29 cellular contexts compared by ENCODE assay signal in the genomic region with DNA sequence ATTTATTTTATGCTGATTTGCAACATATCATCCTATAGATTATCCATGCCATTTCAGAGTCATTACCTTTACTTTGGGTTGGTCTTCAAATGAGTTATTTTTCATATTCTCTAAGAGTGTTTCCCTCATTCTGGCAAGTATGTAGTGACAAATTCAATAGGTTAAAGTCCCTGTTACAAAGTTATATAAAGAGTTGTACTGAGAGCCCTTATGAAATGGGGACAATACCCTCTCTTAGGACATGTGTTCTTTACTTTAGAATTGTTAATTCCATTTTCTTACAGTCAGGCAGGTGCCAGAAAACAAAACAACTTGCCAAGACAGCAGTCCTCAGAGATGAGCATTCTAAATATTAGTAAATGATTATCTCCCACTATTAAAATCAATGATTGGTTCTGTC. TPM values are rescaled to one million over a fixed set of nuclear protein-coding genes. Genes with fewer than 3 reads are reported as not detected.
DNase-seq lines count a peak whose midpoint lies in the region; ATAC-seq, FAIRE-seq and TF ChIP-seq lines count a peak whose summit lies in the region.
"Had no signal": no experiment of that assay in that cellular context is flagged by ENCODE, and none has a peak within 500 bp of the region (broad histone marks: within the 10 kb centered on the region; RNA-seq: fewer than 3 reads in every experiment).

No MANE protein-coding gene starts in this region.

- TF ChIP-seq CTCF in ascending aorta (IDR thresholded peaks at IDR 0.05) (no peak), HepG2 (CRISPR knock-in tag; IDR thresholded peaks at IDR 0.05) (no peak), sigmoid colon (IDR thresholded peaks at IDR 0.05) (no peak), transverse colon (IDR thresholded peaks at IDR 0.05) (no peak), GM23338 (conservative IDR thresholded peaks at IDR 0.05; ENCODE audit: low read depth in 2 of 2) (no peak)

- H3K4me1 ChIP-seq in ascending aorta = peaks cover 0 to 16% of the 10 kb centered on the region in 2 donors
- peaks cover 73% of the 10 kb centered on the region for H3K4me1 ChIP-seq in HepG2 (ENCODE audit: insufficient read depth, low read length)
- peaks cover 0 to 76% (median 60%) of the 10 kb centered on the region in 4 donors for H3K4me1 ChIP-seq in sigmoid colon
- peaks cover 0 to 48% (median 27%) of the 10 kb centered on the region in 4 donors for H3K4me1 ChIP-seq in transverse colon
- no peaks in the 10 kb centered on the region for H3K4me1 ChIP-seq in GM23338 (ENCODE audit: insufficient read depth)
- H3K4me1 ChIP-seq: SJSA1 had no signal

- H3K9me3 Mint-ChIP-seq in activated CD4-positive, alpha-beta memory T cell treated with anti-CD3 and anti-CD28 coated beads, Interleukin-2, amount 10 ng/mL, durations not matched to agents 7 days and 5 days = no peaks in the 10 kb centered on the region
- H3K9me3 Mint-ChIP-seq in GM23338 = no peaks in the 10 kb centered on the region
- H3K9me3 Mint-ChIP-seq: IgD-negative memory B cell had no signal

- no peak overlapping the region for H3K27ac Mint-ChIP-seq in activated CD4-positive, alpha-beta memory T cell treated with anti-CD3 and anti-CD28 coated beads, Interleukin-2, amount 10 ng/mL, durations not matched to agents 7 days and 5 days
- no peak overlapping the region for H3K27ac Mint-ChIP-seq in GM23338
- H3K27ac Mint-ChIP-seq: CD4-positive, CD25-positive, alpha-beta regulatory T cell; IgD-negative memory B cell had no signal

- H3K4me3 Mint-ChIP-seq in activated CD4-positive, alpha-beta memory T cell treated with anti-CD3 and anti-CD28 coated beads, Interleukin-2, amount 10 ng/mL, durations not matched to agents 7 days and 5 days = no peak overlapping the region
- H3K4me3 Mint-ChIP-seq in GM23338 = no peak overlapping the region
- H3K4me3 Mint-ChIP-seq: CD4-positive, CD25-positive, alpha-beta regulatory T cell; IgD-negative memory B cell had no signal

- no peak for TF ChIP-seq EP300 in HepG2 (IDR thresholded peaks at IDR 0.05; ENCODE audit: low read depth in 2 of 2, low read length in 2 of 2)
- no peak for TF ChIP-seq EP300 in HepG2 (CRISPR knock-in tag; IDR thresholded peaks at IDR 0.05; ENCODE audit: borderline replicate concordance)
- no peak for TF ChIP-seq EP300 in sigmoid colon (IDR thresholded peaks at IDR 0.05)
- TF ChIP-seq EP300 in transverse colon (IDR thresholded peaks at IDR 0.05; ENCODE audit: low read depth) = no peak

- no peaks in the 10 kb centered on the region for H3K36me3 Mint-ChIP-seq in activated CD4-positive, alpha-beta memory T cell treated with anti-CD3 and anti-CD28 coated beads, Interleukin-2, amount 10 ng/mL, durations not matched to agents 7 days and 5 days (ENCODE audit: low read depth)
- no peaks in the 10 kb centered on the region for H3K36me3 Mint-ChIP-seq in GM23338 (ENCODE audit: low read depth)
- H3K36me3 Mint-ChIP-seq: CD4-positive, CD25-positive, alpha-beta regulatory T cell; IgD-negative memory B cell had no signal

- TF ChIP-seq POLR2A in HepG2 (IDR thresholded peaks at IDR 0.05; ENCODE audit: insufficient read depth in 1 of 2, low read depth in 2 of 2, low read length in 2 of 2) (no peak), sigmoid colon (IDR thresholded peaks at IDR 0.05) (no peak), transverse colon (IDR thresholded peaks at IDR 0.05) (no peak)

- H3K79me2 ChIP-seq in HepG2 (ENCODE audit: insufficient read depth, low read length) = peaks cover 100% of the 10 kb centered on the region
- no peaks in the 10 kb centered on the region for H3K79me2 ChIP-seq in GM23338 (replicated peaks; ENCODE audit: insufficient read depth)

- BruUV-seq in HepG2 (replicated peaks; lab: Mats Ljungman, UMichigan) = no TSS peak

- CTCF ChIA-PET in HepG2 (lab: Yijun Ruan, JAX; ENCODE audit: low intra/inter-chr PET ratio, low total read pairs) = no interaction called here
- CTCF ChIA-PET in activated CD4-positive, alpha-beta memory T cell treated with anti-CD3 and anti-CD28 coated beads, Interleukin-2, amount 10 ng/mL, durations not matched to agents 7 days and 5 days (lab: Charles Lee) = no interaction called here

- no peaks in the 10 kb centered on the region for H3K36me3 ChIP-seq in ascending aorta
- no peaks in the 10 kb centered on the region; a peak in 1 of 5 replicates for H3K36me3 ChIP-seq in HepG2 (replicated peaks in 1 of 2; ENCODE audit: control insufficient read depth in 1 of 2, insufficient read depth in 2 of 2, low read length in 2 of 2)
- H3K36me3 ChIP-seq in sigmoid colon = no peaks in the 10 kb centered on the region
- no peaks in the 10 kb centered on the region for H3K36me3 ChIP-seq in transverse colon
- H3K36me3 ChIP-seq in GM23338 (ENCODE audit: insufficient read depth) = no peaks in the 10 kb centered on the region
- H3K36me3 ChIP-seq: BLaER1, SJSA1 had no signal

- H4K20me1 ChIP-seq in HepG2 (ENCODE audit: insufficient read depth, low read length) (no peaks in the 10 kb centered on the region), GM23338 (replicated peaks; ENCODE audit: insufficient read depth) (no peaks in the 10 kb centered on the region)
- H4K20me1 ChIP-seq: BLaER1 had no signal

- H3K4me3 ChIP-seq in ascending aorta (peak overlapping the region in 1 of 2 donors; percentile 69), HepG2 (replicated peaks in 1 of 3; ENCODE audit: insufficient read depth in 1 of 3, low read depth in 2 of 3, low read length in 3 of 3) (no peak overlapping the region), sigmoid colon (peak overlapping the region in 2 of 4 donors; percentile 54 to 58), transverse colon (no peak overlapping the region), GM23338 (no peak overlapping the region)
- H3K4me3 ChIP-seq: BLaER1, SJSA1 had no signal

- no peaks in the 10 kb centered on the region for H3F3A ChIP-seq in GM23338 (replicated peaks; ENCODE audit: low read depth)

- no peak overlapping the region for H3K9ac ChIP-seq in HepG2 (ENCODE audit: insufficient read depth, low read depth, low read length)
- H3K9ac ChIP-seq: BLaER1, KMS-11 had no signal

- no peak overlapping the region for H2AFZ ChIP-seq in HepG2 (ENCODE audit: low read length)
- H2AFZ ChIP-seq in GM23338 = no peak overlapping the region

- H3K9me2 ChIP-seq in GM23338 (ENCODE audit: insufficient read depth) = no peaks in the 10 kb centered on the region

- H3K27me3 ChIP-seq in ascending aorta (no peaks in the 10 kb centered on the region), HepG2 (ENCODE audit: control insufficient read depth in 1 of 2, insufficient read depth in 2 of 2, low read length in 2 of 2) (no peaks in the 10 kb centered on the region), sigmoid colon (no peaks in the 10 kb centered on the region), transverse colon (no peaks in the 10 kb centered on the region), GM23338 (ENCODE audit: insufficient read depth) (no peaks in the 10 kb centered on the region)
- H3K27me3 ChIP-seq: BLaER1 had no signal

- FAIRE-seq in HepG2 (lab: Jason Lieb, UNC) = no peak
- FAIRE-seq: GM18507, H1 had no signal

- H3K4me2 ChIP-seq in HepG2 (ENCODE audit: low read depth, low read length) = peak overlapping the region; percentile 77
- no peak overlapping the region for H3K4me2 ChIP-seq in GM23338
- H3K4me2 ChIP-seq: BLaER1, KMS-11 had no signal

- POLR2A ChIA-PET in HepG2 (lab: Yijun Ruan, JAX) = interaction anchor here (1.5 to 4.3 kb wide), 3 partner anchors 16 to 37 kb away, joined by 3 to 20 read pairs (median 16); no protein-coding TSS in a partner anchor
- POLR2A ChIA-PET in activated CD4-positive, alpha-beta memory T cell treated with anti-CD3 and anti-CD28 coated beads, Interleukin-2, amount 10 ng/mL, durations not matched to agents 7 days and 5 days (lab: Charles Lee) = no interaction called here

- no peaks in the 10 kb centered on the region for H3K4me1 Mint-ChIP-seq in activated CD4-positive, alpha-beta memory T cell treated with anti-CD3 and anti-CD28 coated beads, Interleukin-2, amount 10 ng/mL, durations not matched to agents 7 days and 5 days
- H3K4me1 Mint-ChIP-seq in GM23338 = peaks cover 7% of the 10 kb centered on the region; the same call in 2 of the 3 replicates
- H3K4me1 Mint-ChIP-seq: CD4-positive, CD25-positive, alpha-beta regulatory T cell had no signal

- peaks cover 40% of the 10 kb centered on the region for H3K27me3 Mint-ChIP-seq in activated CD4-positive, alpha-beta memory T cell treated with anti-CD3 and anti-CD28 coated beads, Interleukin-2, amount 10 ng/mL, durations not matched to agents 7 days and 5 days
- no peaks in the 10 kb centered on the region for H3K27me3 Mint-ChIP-seq in GM23338 (ENCODE audit: insufficient read depth, low read depth, poor library complexity)
- H3K27me3 Mint-ChIP-seq: CD4-positive, CD25-positive, alpha-beta regulatory T cell had no signal

- no peaks in the 10 kb centered on the region for H3K9me3 ChIP-seq in ascending aorta
- H3K9me3 ChIP-seq in HepG2 (ENCODE audit: low read length) = no peaks in the 10 kb centered on the region
- H3K9me3 ChIP-seq in sigmoid colon = no peaks in the 10 kb centered on the region
- no peaks in the 10 kb centered on the region for H3K9me3 ChIP-seq in transverse colon
- H3K9me3 ChIP-seq: BLaER1, SJSA1 had no signal

- intact Hi-C loops in ascending aorta (cut with DNase I) = loop anchor here (5.0 to 10.0 kb wide), 2 partner anchors 90 to 238 kb away; no protein-coding TSS in a partner anchor
- intact Hi-C loops in HepG2 (cut with micrococcal nuclease; ENCODE audit: unreplicated experiment) = no loop called here
- intact Hi-C loops in sigmoid colon (cut with DNase I) = no loop called here
- intact Hi-C loops in transverse colon (cut with DNase I; ENCODE audit: low total_unique reads) = no loop called here

- ATAC-seq in HepG2 (no peak), HG03565 (IDR thresholded peaks at IDR 0.05; ENCODE audit: unreplicated experiment) (no peak), GM23338 (no peak)

- DNase-seq in ascending aorta (ENCODE audit: low spot score in 2 of 2) (no peak), HepG2 (ENCODE audit: low spot score) (no peak), sigmoid colon (no peak), transverse colon (no peak), COLO829 (ENCODE audit: low spot score) (no peak), GM23338 (ENCODE audit: low spot score) (no peak)
- no peak for DNase-seq in activated CD4-positive, alpha-beta memory T cell treated with anti-CD3 and anti-CD28 coated beads, Interleukin-2, amount 10 ng/mL, durations not matched to agents 7 days and 5 days
- DNase-seq: 8988T; CD4-positive, CD25-positive, alpha-beta regulatory T cell; DMS53; HCEC 1CT; MM.1S; NCI-H1092; NCI-H1417 treated with DMSO at 0.1 percent for 48 hours; NCI-H1694 treated with DMSO at 0.1 percent for 48 hours; NCI-H2081; NCI-H2227 treated with DMSO at 0.1 percent for 48 hours; NCI-H526 treated with DMSO at 0.1 percent for 48 hours; Right ventricle myocardium superior; RPMI8226 had no signal

- in situ Hi-C loops in HepG2 (cut with HindIII; ENCODE audit: extremely low pct_ligation_motif_present, low pct_unique_long_range_greater_than_20kb) = no loop called here
- in situ Hi-C loops in transverse colon (cut with MboI; ENCODE audit: low pct_ligation_motif_present in 1 of 4, low pct_unique_long_range_greater_than_20kb in 1 of 4, low sequenced_read_pairs in 3 of 4) = no loop called here

- TF ChIP-seq RAD21 in HepG2 (CRISPR knock-in tag; IDR thresholded peaks at IDR 0.05) = no peak

- H3K27ac ChIP-seq in ascending aorta (peak overlapping the region; percentile 76 to 91), HepG2 (ENCODE audit: extremely low read length, insufficient read depth, low read length) (peak overlapping the region; percentile 75), sigmoid colon (peak overlapping the region in 3 of 4 donors; percentile 79 to 88 (median 80)), transverse colon (peak overlapping the region; percentile 69 to 85 (median 83)), GM23338 (ENCODE audit: low read depth) (no peak overlapping the region)
- H3K27ac ChIP-seq: BLaER1, KMS-11, SJSA1 had no signal

RNA-seq across cellular contexts. Expression of a gene that starts 6.0 kb away (rescaled TPM):
- total RNA-seq in ascending aorta (43.9 TPM), HepG2 (2016; rRNA removed; fragmentation: Illumina TruSeq; extraction: Trizol) (439 and 686 TPM in 2 replicates), sigmoid colon (100 to 1,000 TPM; 241 to 353 (median 300) TPM), transverse colon (100 to 1,000 TPM in 3 of 4 donors, 10 to 100 TPM in 1; 76.3 to 566 (median 288) TPM)
- 23.4 and 28.1 TPM in 2 replicates for total RNA-seq in HepG2 (2016; cell fraction: cytosol; rRNA removed; fragmentation: Illumina TruSeq; extraction: Trizol; ENCODE audit: low read depth)
- total RNA-seq in HepG2 (2016; cell fraction: insoluble cytoplasmic fraction; rRNA removed; fragmentation: Illumina TruSeq; extraction: Trizol) = 431 and 688 TPM in 2 replicates
- 55.9 and 65.7 TPM in 2 replicates for total RNA-seq in HepG2 (2016; cell fraction: membrane; rRNA removed; fragmentation: Illumina TruSeq; extraction: Trizol)
- total RNA-seq in HepG2 (2016; cell fraction: nucleus; rRNA removed; fragmentation: Illumina TruSeq; extraction: Trizol) = 230 and 235 TPM in 2 replicates
- polyA plus RNA-seq in HepG2 (2011; rRNA removed) (50.0 and 88.2 TPM in 2 replicates), sigmoid colon (100 to 1,000 TPM in 2 of 3 donors, 10 to 100 TPM in 1; 52.6 to 186 (median 166) TPM), GM23338 (2016; fragmentation: Nextera tagmentation; extraction: Ambion mirVana) (2.1 and 2.8 TPM in 2 replicates)
- 43.0 and 53.0 TPM in 2 replicates for polyA plus RNA-seq in HepG2 (2011; cell fraction: cytosol; rRNA removed)
- 15.1 and 17.0 TPM in 2 replicates for polyA plus RNA-seq in HepG2 (2011; cell fraction: nucleus; rRNA removed)
- polyA plus RNA-seq in HepG2 (2012) = 160 and 206 TPM in 2 replicates
- 21.3 and 24.3 TPM in 2 replicates for polyA plus RNA-seq in HepG2 (2016; cell fraction: cytosol; fragmentation: Illumina TruSeq; extraction: Trizol; ENCODE audit: low read depth)
- polyA plus RNA-seq in HepG2 (2016; cell fraction: insoluble cytoplasmic fraction; fragmentation: Illumina TruSeq; extraction: Trizol; ENCODE audit: low read depth) = 619 and 655 TPM in 2 replicates
- polyA plus RNA-seq in HepG2 (2016; cell fraction: membrane; fragmentation: Illumina TruSeq; extraction: Trizol; ENCODE audit: low read depth) = 40.3 and 48.6 TPM in 2 replicates
- polyA plus RNA-seq in HepG2 (2016; cell fraction: nucleus; fragmentation: Illumina TruSeq; extraction: Trizol; ENCODE audit: insufficient read depth, low read depth) = 212 and 215 TPM in 2 replicates
- 40.3 TPM in 1 of 2 replicates, not detected in the other for polyA minus RNA-seq in HepG2 (2011; rRNA and poly(A)+ RNA removed; ENCODE audit: low replicate concordance)
- polyA minus RNA-seq in HepG2 (2011; cell fraction: cytosol; rRNA and poly(A)+ RNA removed) = 50.9 and 76.9 TPM in 2 replicates
- polyA minus RNA-seq in HepG2 (2011; cell fraction: nucleus; rRNA and poly(A)+ RNA removed) = 88.4 and 90.4 TPM in 2 replicates
- total RNA-seq in activated CD4-positive, alpha-beta memory T cell treated with anti-CD3 and anti-CD28 coated beads, Interleukin-2, amount 10 ng/mL, durations not matched to agents 7 days and 5 days = not detected
- 2.7 and 3.4 TPM in 2 replicates for total RNA-seq in GM23338 (2014; rRNA removed; shearing (Covaris generic))
- total RNA-seq: Daoy, G401, SJSA1 had no signal
